ENCODE assay signal across 16 cellular contexts in genomic region chr6:52513464-52513863, GRCh38.
DNase-seq lines count a peak whose midpoint lies in the region; ATAC-seq, FAIRE-seq and TF ChIP-seq lines count a peak whose summit lies in the region.
"Had no signal": no experiment of that assay in that cellular context is flagged by ENCODE, and none has a peak within 500 bp of the region (broad histone marks: within the 10 kb centered on the region; RNA-seq: fewer than 3 reads in every experiment).

No MANE protein-coding gene starts in this region.

- no peak overlapping the region for H3K27ac Mint-ChIP-seq in stimulated activated memory B cell treated with anti-CD40 and anti-IgM and Interleukin-4, amounts not matched to agents 10 μg/mL and 1 μg/mL and 100 μg/mL, for 72 hours
- H3K27ac Mint-ChIP-seq: activated naive CD4-positive, alpha-beta T cell treated with anti-CD3 and anti-CD28 coated beads, Interleukin-2, amount 10 ng/mL, durations not matched to agents 7 days and 5 days had no signal

- no peak for FAIRE-seq in A549 (lab: Jason Lieb, UNC)
- FAIRE-seq: GM19239, keratinocyte had no signal

- H3K4me3 ChIP-seq in A549 (no peak overlapping the region), esophagus squamous epithelium (no peak overlapping the region), psoas muscle (no peak overlapping the region), WERI-Rb-1 (ENCODE audit: low read depth, low read length) (no peak overlapping the region)

- no peak overlapping the region for H3K4me3 Mint-ChIP-seq in stimulated activated memory B cell treated with anti-CD40 and anti-IgM and Interleukin-4, amounts not matched to agents 10 μg/mL and 1 μg/mL and 100 μg/mL, for 72 hours
- H3K4me3 Mint-ChIP-seq: activated naive CD4-positive, alpha-beta T cell treated with anti-CD3 and anti-CD28 coated beads, Interleukin-2, amount 10 ng/mL, durations not matched to agents 7 days and 5 days; effector memory CD8-positive, alpha-beta T cell had no signal

- DNase-seq in A549 (ENCODE audit: low read depth in 1 of 2, low spot score in 1 of 2) (no peak), M059J (ENCODE audit: low read depth) (peak; percentile 43), esophagus squamous epithelium (lab: John Stamatoyannopoulos, UW) (no peak), psoas muscle (no peak), WERI-Rb-1 (no peak), T-helper 2 cell (no peak)
- DNase-seq: activated CD8-positive, alpha-beta memory T cell treated with anti-CD3 and anti-CD28 coated beads, Interleukin-2, amount 50 U/mL, for 4 hours; activated naive CD4-positive, alpha-beta T cell treated with anti-CD3 and anti-CD28 coated beads, Interleukin-2, amount 10 ng/mL, durations not matched to agents 7 days and 5 days; effector memory CD8-positive, alpha-beta T cell; NCI-H1105 treated with DMSO at 0.1 percent for 48 hours; stimulated activated CD8-positive, alpha-beta memory T cell treated with anti-CD3 and anti-CD28 coated beads, Interleukin-4, amount 100 ng/mL, for 48 hours; SW 1271 had no signal

- no peaks in the 10 kb centered on the region for H3K9me3 Mint-ChIP-seq in stimulated activated memory B cell treated with anti-CD40 and anti-IgM and Interleukin-4, amounts not matched to agents 10 μg/mL and 1 μg/mL and 100 μg/mL, for 72 hours
- H3K9me3 Mint-ChIP-seq: activated naive CD4-positive, alpha-beta T cell treated with anti-CD3 and anti-CD28 coated beads, Interleukin-2, amount 10 ng/mL, durations not matched to agents 7 days and 5 days; effector memory CD8-positive, alpha-beta T cell had no signal

- ATAC-seq in A549 = no peak
- ATAC-seq in psoas muscle = no peak
- no peak for ATAC-seq in stimulated activated memory B cell treated with anti-CD40 and anti-IgM and Interleukin-4, amounts not matched to agents 10 μg/mL and 1 μg/mL and 100 μg/mL, for 72 hours
- ATAC-seq in GM19397 (IDR thresholded peaks at IDR 0.05; ENCODE audit: unreplicated experiment) = no peak
- ATAC-seq: effector memory CD8-positive, alpha-beta T cell had no signal

- H3K36me3 ChIP-seq in esophagus squamous epithelium (peaks cover 6 to 19% (median 7%) of the 10 kb centered on the region in 3 donors), psoas muscle (ENCODE audit: insufficient read depth in 1 of 2, low read depth in 1 of 2) (peaks cover 0 to 17% of the 10 kb centered on the region in 2 donors), WERI-Rb-1 (peaks cover 58% of the 10 kb centered on the region)

- TF ChIP-seq CTCF in A549 (IDR thresholded peaks at IDR 0.05) (no peak), esophagus squamous epithelium (IDR thresholded peaks at IDR 0.05) (peak in 1 of 6 experiments; percentile 1), psoas muscle (IDR thresholded peaks at IDR 0.05) (no peak), WERI-Rb-1 (IDR thresholded peaks at IDR 0.05; ENCODE audit: low read depth, low read length) (no peak)

- peak overlapping the region; percentile 94 to 96 for H3K27ac ChIP-seq in A549
- peak overlapping the region in 3 of 4 donors; percentile 71 to 80 (median 72) for H3K27ac ChIP-seq in esophagus squamous epithelium
- peak overlapping the region; percentile 58 for H3K27ac ChIP-seq in psoas muscle
- no peak overlapping the region for H3K27ac ChIP-seq in WERI-Rb-1

- intact Hi-C loops in esophagus squamous epithelium (cut with DNase I) (no loop called here), psoas muscle (cut with DNase I) (no loop called here)

- TF ChIP-seq EP300 in A549 (IDR thresholded peaks at IDR 0.05) = no peak

- H3K36me3 Mint-ChIP-seq in stimulated activated memory B cell treated with anti-CD40 and anti-IgM and Interleukin-4, amounts not matched to agents 10 μg/mL and 1 μg/mL and 100 μg/mL, for 72 hours = peaks cover 60% of the 10 kb centered on the region
- H3K36me3 Mint-ChIP-seq: activated naive CD4-positive, alpha-beta T cell treated with anti-CD3 and anti-CD28 coated beads, Interleukin-2, amount 10 ng/mL, durations not matched to agents 7 days and 5 days had no signal

- POLR2A ChIA-PET in A549 (lab: Yijun Ruan, JAX) = interaction anchor here (1.0 kb wide), 1 partner anchor 63 kb away, joined by 3 read pairs; no protein-coding TSS in a partner anchor

- H3K4me1 Mint-ChIP-seq in stimulated activated memory B cell treated with anti-CD40 and anti-IgM and Interleukin-4, amounts not matched to agents 10 μg/mL and 1 μg/mL and 100 μg/mL, for 72 hours = peaks cover 20% of the 10 kb centered on the region
- H3K4me1 Mint-ChIP-seq: activated naive CD4-positive, alpha-beta T cell treated with anti-CD3 and anti-CD28 coated beads, Interleukin-2, amount 10 ng/mL, durations not matched to agents 7 days and 5 days had no signal

- no peaks in the 10 kb centered on the region for H3K27me3 Mint-ChIP-seq in stimulated activated memory B cell treated with anti-CD40 and anti-IgM and Interleukin-4, amounts not matched to agents 10 μg/mL and 1 μg/mL and 100 μg/mL, for 72 hours
- H3K27me3 Mint-ChIP-seq: activated naive CD4-positive, alpha-beta T cell treated with anti-CD3 and anti-CD28 coated beads, Interleukin-2, amount 10 ng/mL, durations not matched to agents 7 days and 5 days; effector memory CD8-positive, alpha-beta T cell had no signal

- peak overlapping the region; percentile 83; the same call in 1 of the 3 replicates for H3K4me2 ChIP-seq in A549

- H3K4me1 ChIP-seq in A549 = peaks cover 70% of the 10 kb centered on the region
- peaks cover 10 to 77% (median 64%) of the 10 kb centered on the region in 3 donors for H3K4me1 ChIP-seq in esophagus squamous epithelium
- peaks cover 25% of the 10 kb centered on the region for H3K4me1 ChIP-seq in psoas muscle

- no peak for TF ChIP-seq RAD21 in A549 (conservative IDR thresholded peaks at IDR 0.05 in 1 of 2, IDR thresholded peaks at IDR 0.05 in 1 of 2)

- 90% methylated on average over 2 of the region's 2 CpGs for WGBS in A549 (ENCODE audit: missing lambda C conversion rate)
- WGBS in esophagus squamous epithelium, 2 donors = 57 to 70% methylated on average over 2 of the region's 2 CpGs
- whole genome bisulfite sequencing in psoas muscle, 3 donors = 62 to 71% (median 62%) methylated on average over 2 of the region's 2 CpGs

- TF ChIP-seq POLR2A in A549 (IDR thresholded peaks at IDR 0.05; ENCODE audit: low read length) (no peak), esophagus squamous epithelium (IDR thresholded peaks at IDR 0.05) (no peak)

- H3K27me3 ChIP-seq in esophagus squamous epithelium (no peaks in the 10 kb centered on the region), psoas muscle (ENCODE audit: insufficient read depth in 3 of 3, low read length in 2 of 3) (no peaks in the 10 kb centered on the region), WERI-Rb-1 (ENCODE audit: insufficient read depth, low read depth, severe bottlenecking) (no peaks in the 10 kb centered on the region)

- CTCF ChIA-PET in A549 (lab: Yijun Ruan, JAX) = interaction anchor here (1.0 kb wide), 1 partner anchor 63 kb away, joined by 3 read pairs; the partner anchor contains the start of gene TRAM2

- H3K9me3 ChIP-seq in A549 (no peaks in the 10 kb centered on the region), esophagus squamous epithelium (no peaks in the 10 kb centered on the region), psoas muscle (no peaks in the 10 kb centered on the region), WERI-Rb-1 (ENCODE audit: severe bottlenecking) (no peaks in the 10 kb centered on the region)

TF ChIP-seq in A549, 52 proteins besides CTCF, POLR2A, EP300 and RAD21:
- TF ChIP-seq HMGXB4 (CRISPR knock-in tag; IDR thresholded peaks at IDR 0.05; ENCODE audit: borderline replicate concordance) (no peak), HEYL (CRISPR knock-in tag; IDR thresholded peaks at IDR 0.05) (no peak), BHLHE40 (IDR thresholded peaks at IDR 0.05; ENCODE audit: low read depth, low read length) (no peak), NPAS2 (CRISPR knock-in tag; IDR thresholded peaks at IDR 0.05; ENCODE audit: borderline replicate concordance) (no peak), MAZ (IDR thresholded peaks at IDR 0.05; ENCODE audit: borderline replicate concordance, low read depth, low read length) (no peak), NFE2L2 (conservative IDR thresholded peaks at IDR 0.05; ENCODE audit: low read length) (no peak), TP53 (CRISPR knock-in tag; IDR thresholded peaks at IDR 0.05) (no peak), CBX8 (IDR thresholded peaks at IDR 0.05) (no peak), CBX2 (IDR thresholded peaks at IDR 0.05; ENCODE audit: borderline replicate concordance, low read depth) (no peak), JUN (IDR thresholded peaks at IDR 0.05) (no peak), EHMT2 (IDR thresholded peaks at IDR 0.05; ENCODE audit: low read depth) (no peak), HOXB13 (CRISPR knock-in tag; IDR thresholded peaks at IDR 0.05; ENCODE audit: low read depth) (no peak), FOSB (CRISPR knock-in tag; IDR thresholded peaks at IDR 0.05) (no peak), FOSL2 (IDR thresholded peaks at IDR 0.05) (no peak), FOSL2 (CRISPR knock-in tag; IDR thresholded peaks at IDR 0.05) (no peak), ZC3H11A (IDR thresholded peaks at IDR 0.05) (no peak), HOXB5 (CRISPR knock-in tag; IDR thresholded peaks at IDR 0.05) (no peak), ZFP36 (IDR thresholded peaks at IDR 0.05; ENCODE audit: borderline replicate concordance, partially characterized antibody) (no peak)
- TF ChIP-seq, protein P1, sequence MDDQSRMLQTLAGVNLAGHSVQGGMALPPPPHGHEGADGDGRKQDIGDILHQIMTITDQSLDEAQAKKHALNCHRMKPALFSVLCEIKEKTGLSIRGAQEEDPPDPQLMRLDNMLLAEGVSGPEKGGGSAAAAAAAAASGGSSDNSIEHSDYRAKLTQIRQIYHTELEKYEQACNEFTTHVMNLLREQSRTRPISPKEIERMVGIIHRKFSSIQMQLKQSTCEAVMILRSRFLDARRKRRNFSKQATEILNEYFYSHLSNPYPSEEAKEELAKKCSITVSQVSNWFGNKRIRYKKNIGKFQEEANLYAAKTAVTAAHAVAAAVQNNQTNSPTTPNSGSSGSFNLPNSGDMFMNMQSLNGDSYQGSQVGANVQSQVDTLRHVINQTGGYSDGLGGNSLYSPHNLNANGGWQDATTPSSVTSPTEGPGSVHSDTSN (IDR thresholded peaks at IDR 0.05) = no peak
TF ChIP-seq in A549: peak in this region for 0.
